10 cellular contexts compared by ENCODE assay signal in the genomic region with DNA sequence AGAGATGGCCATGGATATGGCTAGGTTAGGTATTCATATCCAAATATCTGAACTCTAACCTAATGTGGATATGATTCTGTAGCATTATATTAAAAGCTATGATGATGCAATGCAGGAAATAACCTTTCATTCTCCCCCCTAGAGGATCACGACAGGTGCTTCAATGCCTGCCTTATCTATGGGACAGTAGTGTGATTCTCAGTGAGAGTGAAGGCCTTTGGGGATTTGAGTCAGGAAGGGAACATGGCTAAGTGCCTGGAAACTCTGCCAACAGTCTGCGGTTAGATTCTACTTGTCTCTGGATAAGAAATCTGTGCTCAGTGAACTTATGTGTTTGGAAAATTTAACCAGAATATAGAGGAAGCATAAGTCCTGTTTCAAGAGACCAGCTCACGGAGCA.
DNase-seq lines count a peak whose midpoint lies in the region; ATAC-seq and TF ChIP-seq lines count a peak whose summit lies in the region.
"Had no signal": no experiment of that assay in that cellular context is flagged by ENCODE, and none has a peak within 500 bp of the region (broad histone marks: within the 10 kb centered on the region; RNA-seq: fewer than 3 reads in every experiment).

No MANE protein-coding gene starts in this region.

- TF ChIP-seq EP300 in SK-N-SH (IDR thresholded peaks at IDR 0.05; ENCODE audit: borderline replicate concordance in 1 of 2, low read depth in 1 of 2, low read length in 1 of 2) = no peak

- no peaks in the 10 kb centered on the region for H3K9me3 ChIP-seq in mesenchymal stem cell (ENCODE audit: control insufficient read depth, low read length)
- no peaks in the 10 kb centered on the region for H3K9me3 ChIP-seq in SK-N-SH

- no peaks in the 10 kb centered on the region for H4K20me1 ChIP-seq in SK-N-SH (ENCODE audit: insufficient read depth)

- H3K9me2 ChIP-seq in SK-N-SH = no peaks in the 10 kb centered on the region

- no peak overlapping the region for H3K27ac ChIP-seq in mesenchymal stem cell (ENCODE audit: low read length, poor library complexity, severe bottlenecking)
- no peak overlapping the region; a peak in 1 of 4 replicates for H3K27ac ChIP-seq in SK-N-SH (ENCODE audit: low read depth in 2 of 2, low read length in 1 of 2)

- no peak overlapping the region for H3K18ac ChIP-seq in mesenchymal stem cell (ENCODE audit: low read depth in 1 of 2, low read length in 2 of 2)

- no peak overlapping the region for H4K8ac ChIP-seq in mesenchymal stem cell (ENCODE audit: low read length)

- POLR2A ChIA-PET in SK-N-SH (lab: Yijun Ruan, JAX) = no interaction called here

- CTCF ChIA-PET in SK-N-SH (lab: Yijun Ruan, JAX) = interaction anchor here (0.6 to 1.1 kb wide), 3 partner anchors 18 to 145 kb away, joined by 3 read pairs; no protein-coding TSS in a partner anchor

- no peak for TF ChIP-seq RAD21 in SK-N-SH (IDR thresholded peaks at IDR 0.05; ENCODE audit: low read length)

- peaks cover 6% of the 10 kb centered on the region for H3K79me1 ChIP-seq in mesenchymal stem cell (replicated peaks; ENCODE audit: low read length, poor library complexity, severe bottlenecking)

- no peak overlapping the region for H3K14ac ChIP-seq in mesenchymal stem cell (ENCODE audit: low read length in 2 of 2)

- no peaks in the 10 kb centered on the region for H3K4me1 ChIP-seq in mesenchymal stem cell (ENCODE audit: control insufficient read depth, insufficient read depth, low read depth, low read length)
- no peaks in the 10 kb centered on the region; a peak in 1 of 4 replicates for H3K4me1 ChIP-seq in SK-N-SH (ENCODE audit: control insufficient read depth in 1 of 2, insufficient read depth in 2 of 2, low read depth in 1 of 2, low read length in 1 of 2)

- H2BK120ac ChIP-seq in mesenchymal stem cell (ENCODE audit: low read depth, low read length) = no peak overlapping the region

- H3K36me3 ChIP-seq in mesenchymal stem cell (ENCODE audit: control insufficient read depth in 1 of 2, insufficient read depth in 2 of 2, low read depth in 1 of 2, low read length in 2 of 2) = peaks cover 0 to 12% of the 10 kb centered on the region in 2 experiments
- H3K36me3 ChIP-seq in SK-N-SH (replicated peaks in 1 of 2; ENCODE audit: control insufficient read depth in 1 of 2, insufficient read depth in 2 of 2, low read length in 1 of 2) = peaks cover 17 to 21% of the 10 kb centered on the region in 2 experiments

- peaks cover 0 to 18% of the 10 kb centered on the region in 2 experiments for H3K27me3 ChIP-seq in mesenchymal stem cell (ENCODE audit: control insufficient read depth in 1 of 2, insufficient read depth in 1 of 2, low read length in 2 of 2)
- H3K27me3 ChIP-seq in SK-N-SH (ENCODE audit: insufficient read depth) = no peaks in the 10 kb centered on the region

- H3K79me2 ChIP-seq in SK-N-SH (ENCODE audit: insufficient read depth) = no peaks in the 10 kb centered on the region

- H2BK12ac ChIP-seq in mesenchymal stem cell (ENCODE audit: low read length in 2 of 2) = no peak overlapping the region

- H2BK15ac ChIP-seq in mesenchymal stem cell (ENCODE audit: low read depth, poor library complexity, severe bottlenecking) = no peak overlapping the region

- H2AFZ ChIP-seq in mesenchymal stem cell (ENCODE audit: low read depth, low read length) (no peak overlapping the region), SK-N-SH (ENCODE audit: low read depth) (no peak overlapping the region)

- no peak overlapping the region for H3K23ac ChIP-seq in mesenchymal stem cell (ENCODE audit: low read length in 2 of 2)

- ATAC-seq in HG02610 (IDR thresholded peaks at IDR 0.05; ENCODE audit: unreplicated experiment) = peak; percentile 60
- no peak for ATAC-seq in HG03196 (IDR thresholded peaks at IDR 0.05; ENCODE audit: unreplicated experiment)

- H3F3A ChIP-seq in SK-N-SH (replicated peaks; ENCODE audit: insufficient read depth) = peaks cover 5% of the 10 kb centered on the region

- no peak overlapping the region for H4K91ac ChIP-seq in mesenchymal stem cell (ENCODE audit: low read length)

- WGBS in mesenchymal stem cell = 87% methylated on average over 3 of the region's 3 CpGs
- 92% methylated on average over 3 of the region's 3 CpGs for WGBS in SK-N-SH (ENCODE audit: low lambda C conversion rate)

- no peak overlapping the region for H3K4ac ChIP-seq in mesenchymal stem cell (ENCODE audit: low read depth in 1 of 2, low read length in 2 of 2)

- TF ChIP-seq CTCF in AG09309 (IDR thresholded peaks at IDR 0.05; ENCODE audit: control insufficient read depth, insufficient read depth, low read depth, low read length, missing control alignments) (no peak), cardiac fibroblast (IDR thresholded peaks at IDR 0.05; ENCODE audit: low read depth, low read length) (no peak), SK-N-SH (IDR thresholded peaks at IDR 0.05) (no peak)

- DNase-seq in AG09309 (ENCODE audit: low read depth) (peak; percentile 65), cardiac fibroblast (ENCODE audit: low read depth in 2 of 2) (peak; percentile 82 to 85), mesenchymal stem cell (peak; percentile 6), NOMO-1 treated with dmso at 0.1 percent for 144 hours (lab: John Stamatoyannopoulos, UW; ENCODE audit: unreplicated experiment) (no peak), SK-N-SH (no peak)
- no peak for DNase-seq in activated effector memory CD4-positive, alpha-beta T cell treated with anti-CD3 and anti-CD28 coated beads, Interleukin-2, amount 50 U/mL, for 16 hours
- DNase-seq: GF-D8, MV-4-11 had no signal

- H3K4me2 ChIP-seq in mesenchymal stem cell (ENCODE audit: low read length, poor library complexity, severe bottlenecking) = no peak overlapping the region
- H3K4me2 ChIP-seq in SK-N-SH = no peak overlapping the region

- no peak overlapping the region for H2AK5ac ChIP-seq in mesenchymal stem cell (ENCODE audit: low read length, severe bottlenecking)

- H3K4me3 ChIP-seq in AG09309 (ENCODE audit: control insufficient read depth, low read depth, low read length) = no peak overlapping the region
- no peak overlapping the region for H3K4me3 ChIP-seq in cardiac fibroblast (replicated peaks in 1 of 2; ENCODE audit: low read depth in 2 of 2, low read length in 2 of 2)
- no peak overlapping the region for H3K4me3 ChIP-seq in mesenchymal stem cell (ENCODE audit: insufficient read depth in 1 of 2, low read depth in 1 of 2, low read length in 2 of 2)
- H3K4me3 ChIP-seq in SK-N-SH (ENCODE audit: low read depth in 2 of 2, low read length in 1 of 2) = no peak overlapping the region

- H3K9ac ChIP-seq in mesenchymal stem cell (ENCODE audit: low read length) (no peak overlapping the region), SK-N-SH (no peak overlapping the region)

- no peak overlapping the region for H2BK5ac ChIP-seq in mesenchymal stem cell (ENCODE audit: low read depth, low read length, poor library complexity, severe bottlenecking)

TF ChIP-seq in SK-N-SH, 30 proteins besides CTCF, POLR2A, EP300 and RAD21 (continues in another document):
- TF ChIP-seq EZH2phosphoT487 (IDR thresholded peaks at IDR 0.05; ENCODE audit: borderline replicate concordance, low read depth) (no peak), TAF1 (IDR thresholded peaks at IDR 0.05; ENCODE audit: borderline replicate concordance, low read depth, low read length) (no peak), MAX (IDR thresholded peaks at IDR 0.05; ENCODE audit: low read depth) (no peak), REST (IDR thresholded peaks at IDR 0.05; ENCODE audit: low read depth, low read length) (no peak), SMC3 (IDR thresholded peaks at IDR 0.05; ENCODE audit: low read depth, low read length) (no peak)
- TF ChIP-seq, protein P1, sequence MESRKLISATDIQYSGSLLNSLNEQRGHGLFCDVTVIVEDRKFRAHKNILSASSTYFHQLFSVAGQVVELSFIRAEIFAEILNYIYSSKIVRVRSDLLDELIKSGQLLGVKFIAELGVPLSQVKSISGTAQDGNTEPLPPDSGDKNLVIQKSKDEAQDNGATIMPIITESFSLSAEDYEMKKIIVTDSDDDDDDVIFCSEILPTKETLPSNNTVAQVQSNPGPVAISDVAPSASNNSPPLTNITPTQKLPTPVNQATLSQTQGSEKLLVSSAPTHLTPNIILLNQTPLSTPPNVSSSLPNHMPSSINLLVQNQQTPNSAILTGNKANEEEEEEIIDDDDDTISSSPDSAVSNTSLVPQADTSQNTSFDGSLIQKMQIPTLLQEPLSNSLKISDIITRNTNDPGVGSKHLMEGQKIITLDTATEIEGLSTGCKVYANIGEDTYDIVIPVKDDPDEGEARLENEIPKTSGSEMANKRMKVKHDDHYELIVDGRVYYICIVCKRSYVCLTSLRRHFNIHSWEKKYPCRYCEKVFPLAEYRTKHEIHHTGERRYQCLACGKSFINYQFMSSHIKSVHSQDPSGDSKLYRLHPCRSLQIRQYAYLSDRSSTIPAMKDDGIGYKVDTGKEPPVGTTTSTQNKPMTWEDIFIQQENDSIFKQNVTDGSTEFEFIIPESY (IDR thresholded peaks at IDR 0.05; ENCODE audit: borderline replicate concordance, low read depth) = no peak

Comparison
In these comparisons a context has a peak if more than half of its experiments do, and no peak if none do; other contexts are left out.
1. DNase-seq: peak in AG09309 (single experiment), cardiac fibroblast (2 of 2) and mesenchymal stem cell (single experiment); none in activated effector memory CD4-positive, alpha-beta T cell treated with anti-CD3 and anti-CD28 coated beads, Interleukin-2, amount 50 U/mL, for 16 hours (single experiment), NOMO-1 treated with dmso at 0.1 percent for 144 hours (single experiment) and SK-N-SH (single experiment).